8 cellular contexts compared by ENCODE assay signal in the genomic region with DNA sequence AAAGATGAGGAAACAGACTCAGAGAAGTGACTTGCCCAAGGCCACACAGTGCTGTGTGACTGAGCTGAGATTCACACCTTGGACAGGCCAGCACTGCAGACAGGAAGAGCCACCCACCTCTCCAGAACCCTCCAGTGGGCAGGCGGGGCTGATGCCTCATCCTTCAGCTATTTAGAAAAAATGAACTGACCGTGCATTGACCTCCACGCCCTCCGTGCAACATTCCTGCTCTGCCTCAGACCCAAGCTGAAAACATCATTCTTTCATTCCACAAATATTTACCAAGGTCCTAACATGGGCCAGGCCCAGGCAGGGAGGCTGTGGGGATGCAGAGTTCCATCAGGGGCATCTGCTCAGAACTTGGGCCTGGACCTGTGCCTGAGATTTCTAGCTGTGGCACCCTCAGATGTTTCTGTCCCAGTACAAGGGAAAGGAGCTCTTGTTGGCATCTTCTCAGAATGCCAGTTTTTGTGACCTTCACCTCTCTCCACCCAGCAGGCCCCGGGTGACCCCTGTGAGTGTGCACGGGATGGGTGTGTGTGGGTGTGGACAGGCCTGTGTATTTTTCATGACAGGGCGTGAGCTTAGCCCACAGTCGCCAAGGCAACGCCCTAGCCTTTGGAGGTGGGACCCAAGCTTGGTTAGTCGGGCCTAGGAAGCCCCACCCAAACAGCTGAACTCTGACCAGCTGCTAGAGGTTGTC. TPM values are rescaled to one million over a fixed set of nuclear protein-coding genes. Genes with fewer than 3 reads are reported as not detected.
DNase-seq lines count a peak whose midpoint lies in the region; ATAC-seq and TF ChIP-seq lines count a peak whose summit lies in the region.

No MANE protein-coding gene starts in this region.

- H3K9me2 ChIP-seq in OCI-LY7 (ENCODE audit: insufficient read depth, low read length), result no peaks in the 10 kb centered on the region

- peaks cover 0 to 4% (median 2%) of the 10 kb centered on the region in 3 donors for H3K27me3 Mint-ChIP-seq in CD14-positive monocyte (ENCODE audit: low read depth in 3 of 3)

- peaks cover 0 to 2% (median 0%) of the 10 kb centered on the region in 7 donors for H3K9me3 Mint-ChIP-seq in CD14-positive monocyte

- H3K4me3 ChIP-seq in cardiac fibroblast (replicated peaks in 1 of 2; ENCODE audit: low read depth in 2 of 2, low read length in 2 of 2) (no peak overlapping the region), lower leg skin (ENCODE audit: low read depth, poor library complexity, severe bottlenecking) (no peak overlapping the region), tibial artery (no peak overlapping the region), OCI-LY7 (ENCODE audit: low read depth, low read length, poor library complexity, severe bottlenecking) (no peak overlapping the region)

- peaks cover 86 to 98% of the 10 kb centered on the region in 2 donors for H3K36me3 Mint-ChIP-seq in CD14-positive monocyte

- TF ChIP-seq CTCF in CD14-positive monocyte (IDR thresholded peaks at IDR 0.05), result no peak
- TF ChIP-seq CTCF in cardiac fibroblast (IDR thresholded peaks at IDR 0.05; ENCODE audit: low read depth, low read length), result no peak
- no peak for TF ChIP-seq CTCF in lower leg skin (IDR thresholded peaks at IDR 0.05)
- no peak for TF ChIP-seq CTCF in tibial artery (IDR thresholded peaks at IDR 0.05)
- no peak for TF ChIP-seq CTCF in OCI-LY7 (conservative IDR thresholded peaks at IDR 0.05; ENCODE audit: low read length)

- H3K36me3 ChIP-seq in tibial artery (peaks cover 0 to 16% (median 1%) of the 10 kb centered on the region in 3 donors), OCI-LY7 (ENCODE audit: insufficient read depth, low read length) (no peaks in the 10 kb centered on the region)

- H3K4me3 Mint-ChIP-seq in CD14-positive monocyte, result peak overlapping the region; percentile 64 to 83

- peaks cover 18 to 100% (median 84%) of the 10 kb centered on the region in 4 donors for H3K4me1 ChIP-seq in tibial artery
- peaks cover 19% of the 10 kb centered on the region for H3K4me1 ChIP-seq in OCI-LY7 (ENCODE audit: insufficient read depth, low read length, poor library complexity, severe bottlenecking)

- intact Hi-C loops in CD14-positive monocyte (cut with micrococcal nuclease), result loop anchor here in 1 of 2 donors (5.0 kb wide), 1 partner anchor 40 kb away; no protein-coding TSS in a partner anchor
- intact Hi-C loops in lower leg skin (cut with DNase I; ENCODE audit: low total_unique reads), result no loop called here
- intact Hi-C loops in tibial artery (cut with DNase I; ENCODE audit: low total_unique reads), result no loop called here
- intact Hi-C loops in OCI-LY7 (cut with micrococcal nuclease; ENCODE audit: unreplicated experiment), result no loop called here

- H2AFZ ChIP-seq in OCI-LY7 (ENCODE audit: low read length), result no peak overlapping the region

- WGBS in lower leg skin, 2 donors, result 21% methylated on average over 10 of the region's 10 CpGs

- BruUV-seq in OCI-LY7 (replicated peaks; lab: Mats Ljungman, UMichigan), result no TSS peak

- H3K27me3 ChIP-seq in tibial artery, result no peaks in the 10 kb centered on the region

- POLR2A ChIA-PET in OCI-LY7 (lab: Charles Lee), result interaction anchor here (1.1 to 1.4 kb wide), 2 partner anchors 9 to 40 kb away, joined by 4 to 5 read pairs; no protein-coding TSS in a partner anchor

- TF ChIP-seq POLR2A in lower leg skin (IDR thresholded peaks at IDR 0.05), result no peak

- peaks cover 92% of the 10 kb centered on the region for H3K4me1 Mint-ChIP-seq in CD14-positive monocyte

- H4K20me1 ChIP-seq in OCI-LY7 (ENCODE audit: insufficient read depth, low read length), result no peaks in the 10 kb centered on the region

- H3K9me3 ChIP-seq in tibial artery (no peaks in the 10 kb centered on the region), OCI-LY7 (ENCODE audit: low read length) (no peaks in the 10 kb centered on the region)

- no peaks in the 10 kb centered on the region for H3K79me2 ChIP-seq in OCI-LY7 (ENCODE audit: insufficient read depth, low read depth, low read length)

- H3K27ac Mint-ChIP-seq in CD14-positive monocyte, result peak overlapping the region; percentile 90 to 96 (median 93)

- DNase-seq in CD14-positive monocyte (ENCODE audit: low spot score) (no peak), M059J (ENCODE audit: low read depth) (peak; percentile 98), cardiac fibroblast (ENCODE audit: low read depth in 2 of 2) (peak; percentile 96 to 98), lower leg skin (ENCODE audit: low spot score in 2 of 2) (peak; percentile 87 to 95), tibial artery (peak; percentile 78 to 91), OCI-LY7 (ENCODE audit: low spot score) (no peak), RPMI8226 (no peak)

- H3K4me2 ChIP-seq in OCI-LY7 (ENCODE audit: low read length), result no peak overlapping the region

- H3K27ac ChIP-seq in tibial artery, result peak overlapping the region; percentile 95 to 96
- H3K27ac ChIP-seq in OCI-LY7 (ENCODE audit: low read depth, low read length, poor library complexity, severe bottlenecking), result no peak overlapping the region

- ATAC-seq in HG03135 (IDR thresholded peaks at IDR 0.05; ENCODE audit: unreplicated experiment), result no peak

- CTCF ChIA-PET in OCI-LY7 (lab: Charles Lee; ENCODE audit: unreplicated experiment), result no interaction called here

RNA-seq across cellular contexts. Expression of gene VSIR, which starts 6.5 kb away (rescaled TPM):
- polyA plus RNA-seq in CD14-positive monocyte, result 1,000 to 10,000 TPM in 1 of 2 donors, 100 to 1,000 TPM in 1; 801 to 1,133 TPM
- 5.3 and 17.1 TPM in 2 replicates for total RNA-seq in M059J (2014; rRNA removed; shearing (Covaris generic))
- total RNA-seq in lower leg skin, result 10 to 100 TPM; 14.5 to 56.5 (median 23.2) TPM
- total RNA-seq in OCI-LY7 (2014; rRNA removed; shearing (Covaris generic)), result 2.1 and 2.2 TPM in 2 replicates
- total RNA-seq in OCI-LY7 (2022), result 4.9 and 9.0 TPM in 2 replicates

RNA-seq across cellular contexts. Expression of gene C10orf105, which starts 47.3 kb away (rescaled TPM):
- polyA plus RNA-seq in CD14-positive monocyte, result under 1 TPM; 0.18 to 0.48 TPM
- not detected in 2 replicates for total RNA-seq in M059J (2014; rRNA removed; shearing (Covaris generic))
- total RNA-seq in lower leg skin (under 1 TPM; 0.06 to 0.27 (median 0.14) TPM), OCI-LY7 (2022) (0.09 and 0.15 TPM in 2 replicates)
- 0.09 TPM in 1 of 2 replicates, not detected in the other for total RNA-seq in OCI-LY7 (2014; rRNA removed; shearing (Covaris generic))

Comparison
In these comparisons a context has a peak if more than half of its experiments do, and no peak if none do; other contexts are left out.
1. DNase-seq: peak in M059J (single experiment), cardiac fibroblast (2 of 2), lower leg skin (2 of 2) and tibial artery (2 of 2); none in CD14-positive monocyte (single experiment), OCI-LY7 (single experiment) and RPMI8226 (single experiment).